ENCODE assay signal across 25 cellular contexts in the genomic region with DNA sequence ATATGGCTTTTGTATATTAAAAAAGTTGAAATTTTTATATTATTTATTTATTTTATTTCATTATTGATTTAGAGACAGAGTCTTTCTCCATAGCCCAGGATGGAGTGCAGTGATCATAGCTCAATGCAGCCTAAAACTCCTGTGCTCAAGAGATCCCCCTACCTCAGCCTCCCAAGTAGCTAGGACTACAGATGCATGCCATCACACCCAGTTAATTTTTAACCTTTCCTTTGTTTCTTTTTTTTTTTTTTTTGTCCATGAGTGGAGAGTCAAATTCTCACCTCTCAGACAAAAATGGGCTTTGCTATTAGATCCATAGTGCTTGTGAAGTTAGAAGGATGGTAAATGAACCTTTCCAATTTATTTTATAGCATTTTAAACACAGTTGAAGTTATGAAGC.
DNase-seq lines count a peak whose midpoint lies in the region; ATAC-seq, FAIRE-seq and TF ChIP-seq lines count a peak whose summit lies in the region.
"Had no signal": no experiment of that assay in that cellular context is flagged by ENCODE, and none has a peak within 500 bp of the region (broad histone marks: within the 10 kb centered on the region; RNA-seq: fewer than 3 reads in every experiment).

No MANE protein-coding gene starts in this region.

- no peaks in the 10 kb centered on the region for H3K79me2 ChIP-seq in HepG2 (ENCODE audit: insufficient read depth, low read length)
- no peaks in the 10 kb centered on the region for H3K79me2 ChIP-seq in mesendoderm (ENCODE audit: control insufficient read depth, insufficient read depth, low read length)

- H3K36me3 ChIP-seq in HepG2 (replicated peaks in 1 of 2; ENCODE audit: control insufficient read depth in 1 of 2, insufficient read depth in 2 of 2, low read length in 2 of 2) = no peaks in the 10 kb centered on the region
- no peaks in the 10 kb centered on the region for H3K36me3 ChIP-seq in right lobe of liver
- H3K36me3 ChIP-seq in endodermal cell (ENCODE audit: control insufficient read depth, insufficient read depth, low read length) = no peaks in the 10 kb centered on the region
- no peaks in the 10 kb centered on the region for H3K36me3 ChIP-seq in mesendoderm (ENCODE audit: control insufficient read depth, insufficient read depth, low read length)
- H3K36me3 ChIP-seq in gastrocnemius medialis = no peaks in the 10 kb centered on the region
- H3K36me3 ChIP-seq in WERI-Rb-1 = no peaks in the 10 kb centered on the region
- H3K36me3 ChIP-seq: BE2C; BLaER1 treated with 17β-estradiol and CSF1 and Interleukin-3, amounts not matched to agents 10 nM and 100 nM had no signal

- no peaks in the 10 kb centered on the region for H3K27me3 Mint-ChIP-seq in endodermal cell (ENCODE audit: insufficient read depth)
- H3K27me3 Mint-ChIP-seq: CD4-positive, alpha-beta T cell; CD8-positive, alpha-beta memory T cell had no signal

- no peak overlapping the region for H3K18ac ChIP-seq in mesendoderm (ENCODE audit: low read length)

- H3K4me3 ChIP-seq in HepG2 (replicated peaks in 1 of 3; ENCODE audit: insufficient read depth in 1 of 3, low read depth in 2 of 3, low read length in 3 of 3) (no peak overlapping the region), right lobe of liver (no peak overlapping the region), endodermal cell (ENCODE audit: low read length) (no peak overlapping the region), mesendoderm (ENCODE audit: low read length) (no peak overlapping the region), gastrocnemius medialis (no peak overlapping the region), WERI-Rb-1 (ENCODE audit: low read depth, low read length) (no peak overlapping the region)
- H3K4me3 ChIP-seq: BLaER1 treated with 17β-estradiol and CSF1 and Interleukin-3, amounts not matched to agents 10 nM and 100 nM had no signal

- H3K23ac ChIP-seq in mesendoderm (ENCODE audit: low read length) = no peak overlapping the region

- no peak overlapping the region for H4K5ac ChIP-seq in mesendoderm (ENCODE audit: low read length)

- no peak overlapping the region for H3K4me2 ChIP-seq in HepG2 (ENCODE audit: low read depth, low read length)
- no peak overlapping the region for H3K4me2 ChIP-seq in mesendoderm (ENCODE audit: low read length)
- H3K4me2 ChIP-seq: BLaER1 treated with 17β-estradiol and CSF1 and Interleukin-3, amounts not matched to agents 10 nM and 100 nM had no signal

- H3K4me3 Mint-ChIP-seq in endodermal cell = no peak overlapping the region
- H3K4me3 Mint-ChIP-seq: CD14-positive monocyte; CD4-positive, alpha-beta T cell; CD8-positive, alpha-beta memory T cell had no signal

- POLR2A ChIA-PET in HepG2 (lab: Yijun Ruan, JAX) = no interaction called here

- no peak overlapping the region for H2BK15ac ChIP-seq in mesendoderm (replicated peaks; ENCODE audit: low read depth)

- H3K9me3 ChIP-seq in HepG2 (ENCODE audit: low read length) = no peaks in the 10 kb centered on the region
- no peaks in the 10 kb centered on the region for H3K9me3 ChIP-seq in right lobe of liver
- no peaks in the 10 kb centered on the region for H3K9me3 ChIP-seq in endodermal cell (ENCODE audit: control insufficient read depth, low read length)
- H3K9me3 ChIP-seq in gastrocnemius medialis = no peaks in the 10 kb centered on the region
- no peaks in the 10 kb centered on the region for H3K9me3 ChIP-seq in WERI-Rb-1 (ENCODE audit: severe bottlenecking)
- H3K9me3 ChIP-seq: BE2C; BLaER1 treated with 17β-estradiol and CSF1 and Interleukin-3, amounts not matched to agents 10 nM and 100 nM had no signal

- no peak overlapping the region for H2AFZ ChIP-seq in HepG2 (ENCODE audit: low read length)

- H3K27me3 ChIP-seq in HepG2 (ENCODE audit: control insufficient read depth in 1 of 2, insufficient read depth in 2 of 2, low read length in 2 of 2) = no peaks in the 10 kb centered on the region
- no peaks in the 10 kb centered on the region for H3K27me3 ChIP-seq in right lobe of liver
- H3K27me3 ChIP-seq in endodermal cell (ENCODE audit: control insufficient read depth, insufficient read depth, low read length, poor library complexity, severe bottlenecking) = no peaks in the 10 kb centered on the region
- no peaks in the 10 kb centered on the region for H3K27me3 ChIP-seq in mesendoderm (ENCODE audit: insufficient read depth, low read length, poor library complexity)
- H3K27me3 ChIP-seq in gastrocnemius medialis = no peaks in the 10 kb centered on the region
- H3K27me3 ChIP-seq in WERI-Rb-1 (ENCODE audit: insufficient read depth, low read depth, severe bottlenecking) = no peaks in the 10 kb centered on the region
- H3K27me3 ChIP-seq: BE2C; BLaER1 treated with 17β-estradiol and CSF1 and Interleukin-3, amounts not matched to agents 10 nM and 100 nM had no signal

- no peaks in the 10 kb centered on the region for H3K79me1 ChIP-seq in mesendoderm (ENCODE audit: low read length)

- peak; percentile 36; the same call in 2 of the 3 replicates for ATAC-seq in HepG2
- no peak for ATAC-seq in right lobe of liver
- ATAC-seq in gastrocnemius medialis = no peak

- intact Hi-C loops in HepG2 (cut with micrococcal nuclease; ENCODE audit: unreplicated experiment) = no loop called here
- intact Hi-C loops in right lobe of liver (cut with DNase I) = no loop called here
- intact Hi-C loops in gastrocnemius medialis (cut with DNase I; ENCODE audit: low total_unique reads) = no loop called here

- no peak overlapping the region for H2AK5ac ChIP-seq in mesendoderm (ENCODE audit: low read length)

- H3K36me3 Mint-ChIP-seq in endodermal cell (ENCODE audit: low read depth) = no peaks in the 10 kb centered on the region
- H3K36me3 Mint-ChIP-seq: CD14-positive monocyte; CD8-positive, alpha-beta memory T cell had no signal

- TF ChIP-seq EP300 in HepG2 (IDR thresholded peaks at IDR 0.05; ENCODE audit: low read depth in 2 of 2, low read length in 2 of 2) (no peak), HepG2 (CRISPR knock-in tag; IDR thresholded peaks at IDR 0.05; ENCODE audit: borderline replicate concordance) (no peak)

- FAIRE-seq in HepG2 (lab: Jason Lieb, UNC) = no peak
- FAIRE-seq: A204.1, D721Med, G401.6, GM12892, H1 had no signal

- no peak for TF ChIP-seq POLR2A in HepG2 (IDR thresholded peaks at IDR 0.05; ENCODE audit: insufficient read depth in 1 of 2, low read depth in 2 of 2, low read length in 2 of 2)
- no peak for TF ChIP-seq POLR2A in right lobe of liver (IDR thresholded peaks at IDR 0.05)
- TF ChIP-seq POLR2A in gastrocnemius medialis (IDR thresholded peaks at IDR 0.05) = no peak

- H3K4me1 Mint-ChIP-seq in endodermal cell = peaks cover 37% of the 10 kb centered on the region
- H3K4me1 Mint-ChIP-seq: CD14-positive monocyte; CD8-positive, alpha-beta memory T cell had no signal

- no peak overlapping the region for H2BK120ac ChIP-seq in mesendoderm (ENCODE audit: low read depth, low read length)

- no peak overlapping the region for H3K9ac ChIP-seq in HepG2 (ENCODE audit: insufficient read depth, low read depth, low read length)
- H3K9ac ChIP-seq in endodermal cell (ENCODE audit: extremely low read depth, low read length, poor library complexity, severe bottlenecking) = no peak overlapping the region
- no peak overlapping the region for H3K9ac ChIP-seq in mesendoderm (ENCODE audit: low read length)
- H3K9ac ChIP-seq: BLaER1 treated with 17β-estradiol and CSF1 and Interleukin-3, amounts not matched to agents 10 nM and 100 nM had no signal

- CTCF ChIA-PET in HepG2 (lab: Yijun Ruan, JAX; ENCODE audit: low intra/inter-chr PET ratio, low total read pairs) = no interaction called here

- TF ChIP-seq RAD21 in HepG2 (CRISPR knock-in tag; IDR thresholded peaks at IDR 0.05) = no peak

- H3K27ac Mint-ChIP-seq in endodermal cell = peak overlapping the region; percentile 39
- H3K27ac Mint-ChIP-seq: CD14-positive monocyte; CD4-positive, alpha-beta T cell; CD8-positive, alpha-beta memory T cell had no signal

- no peak overlapping the region for H2BK5ac ChIP-seq in mesendoderm (ENCODE audit: low read length)

- H3K4me1 ChIP-seq in HepG2 (ENCODE audit: insufficient read depth, low read length) = peaks cover 10% of the 10 kb centered on the region
- H3K4me1 ChIP-seq in right lobe of liver = no peaks in the 10 kb centered on the region
- H3K4me1 ChIP-seq in endodermal cell (ENCODE audit: control insufficient read depth, insufficient read depth, low read length) = peaks cover 8% of the 10 kb centered on the region
- H3K4me1 ChIP-seq in mesendoderm (ENCODE audit: control insufficient read depth, low read depth, low read length) = no peaks in the 10 kb centered on the region
- H3K4me1 ChIP-seq in gastrocnemius medialis = peaks cover 0 to 2% of the 10 kb centered on the region in 2 donors
- H3K4me1 ChIP-seq: BLaER1 treated with 17β-estradiol and CSF1 and Interleukin-3, amounts not matched to agents 10 nM and 100 nM had no signal

- peak; percentile 24 for DNase-seq in HepG2 (ENCODE audit: low spot score)
- DNase-seq in right lobe of liver = no peak
- no peak for DNase-seq in endodermal cell
- peak; percentile 11 for DNase-seq in mesendoderm
- DNase-seq in renal cortical epithelial cell (ENCODE audit: low read depth) = peak; percentile 62
- DNase-seq in gastrocnemius medialis = no peak
- DNase-seq in NCI-H82 (lab: John Stamatoyannopoulos, UW) = no peak
- no peak for DNase-seq in WERI-Rb-1
- DNase-seq: ACHN; AML-193; BE2C; CD4-positive, alpha-beta T cell; CD8-positive, alpha-beta memory T cell; DMS 273 treated with DMSO at 0.1 percent for 48 hours; DND-41; H7; HCEC 1CT had no signal

- in situ Hi-C loops in HepG2 (cut with HindIII; ENCODE audit: extremely low pct_ligation_motif_present, low pct_unique_long_range_greater_than_20kb) (no loop called here), gastrocnemius medialis (cut with MboI; ENCODE audit: low sequenced_read_pairs in 4 of 4) (no loop called here)

- H3K56ac ChIP-seq in mesendoderm (ENCODE audit: low read length) = no peak overlapping the region

- H3K9me3 Mint-ChIP-seq in endodermal cell = no peaks in the 10 kb centered on the region
- H3K9me3 Mint-ChIP-seq: CD4-positive, alpha-beta T cell had no signal

- H4K20me1 ChIP-seq in HepG2 (ENCODE audit: insufficient read depth, low read length) = no peaks in the 10 kb centered on the region
- H4K20me1 ChIP-seq: BLaER1 treated with 17β-estradiol and CSF1 and Interleukin-3, amounts not matched to agents 10 nM and 100 nM had no signal

- no peak for TF ChIP-seq CTCF in HepG2 (CRISPR knock-in tag; IDR thresholded peaks at IDR 0.05)
- no peak for TF ChIP-seq CTCF in right lobe of liver (IDR thresholded peaks at IDR 0.05)
- TF ChIP-seq CTCF in endodermal cell (conservative IDR thresholded peaks at IDR 0.05) = no peak
- TF ChIP-seq CTCF in gastrocnemius medialis (IDR thresholded peaks at IDR 0.05 in 4 of 5, conservative IDR thresholded peaks at IDR 0.05 in 1 of 5) = no peak
- TF ChIP-seq CTCF in WERI-Rb-1 (IDR thresholded peaks at IDR 0.05; ENCODE audit: low read depth, low read length) = no peak

- BruUV-seq in HepG2 (replicated peaks; lab: Mats Ljungman, UMichigan) = no TSS peak

- H4K8ac ChIP-seq in mesendoderm (ENCODE audit: low read depth, low read length) = no peak overlapping the region

- H3K27ac ChIP-seq in HepG2 (ENCODE audit: extremely low read length, insufficient read depth, low read length) (no peak overlapping the region), right lobe of liver (no peak overlapping the region), endodermal cell (ENCODE audit: low read depth, low read length) (no peak overlapping the region), mesendoderm (ENCODE audit: low read depth, low read length) (no peak overlapping the region), gastrocnemius medialis (no peak overlapping the region), WERI-Rb-1 (no peak overlapping the region)
- H3K27ac ChIP-seq: 22Rv1; BLaER1 treated with 17β-estradiol and CSF1 and Interleukin-3, amounts not matched to agents 10 nM and 100 nM had no signal

- H3K4ac ChIP-seq in mesendoderm (ENCODE audit: low read depth, low read length) = no peak overlapping the region

Comparison
In these comparisons a context has a peak if more than half of its experiments do, and no peak if none do; other contexts are left out.
1. DNase-seq: peak in HepG2 (single experiment), mesendoderm (single experiment) and renal cortical epithelial cell (single experiment); none in right lobe of liver (0 of 3), endodermal cell (single experiment), gastrocnemius medialis (0 of 2), NCI-H82 (single experiment) and WERI-Rb-1 (single experiment).